In genomic region chr13:47126432-47126831, GRCh38 we compare ENCODE assay signal across 16 cellular contexts.
DNase-seq lines count a peak whose midpoint lies in the region; ATAC-seq, FAIRE-seq and TF ChIP-seq lines count a peak whose summit lies in the region.
"Had no signal": no experiment of that assay in that cellular context is flagged by ENCODE, and none has a peak within 500 bp of the region (broad histone marks: within the 10 kb centered on the region; RNA-seq: fewer than 3 reads in every experiment).

No MANE protein-coding gene starts in this region.

- in situ Hi-C loops in GM12878 (cut with MboI) = no loop called here

- no peaks in the 10 kb centered on the region for H3K36me3 ChIP-seq in GM12878 (ENCODE audit: control insufficient read depth in 2 of 2, insufficient read depth in 2 of 2, low read length in 1 of 2)
- H3K36me3 ChIP-seq: heart right ventricle had no signal

- no peak overlapping the region for H3K9ac ChIP-seq in GM12878 (ENCODE audit: control insufficient read depth, insufficient read depth, low read length)

- FAIRE-seq in GM12878 (lab: Jason Lieb, UNC) = no peak
- FAIRE-seq: A549, HTR-8/SVneo had no signal

- H3K4me3 ChIP-seq in AG10803 (ENCODE audit: low read length) = no peak overlapping the region
- no peak overlapping the region for H3K4me3 ChIP-seq in GM12878
- H3K4me3 ChIP-seq: A549, heart right ventricle had no signal

- no peaks in the 10 kb centered on the region for H3K27me3 ChIP-seq in GM12878 (replicated peaks in 1 of 2; ENCODE audit: control insufficient read depth in 2 of 2, insufficient read depth in 2 of 2, low read length in 1 of 2)

- CTCF ChIA-PET in GM12878 (lab: Yijun Ruan, JAX) = interaction anchor here (1.3 to 1.4 kb wide), 2 partner anchors 17 to 164 kb away, joined by 3 to 4 read pairs; no protein-coding TSS in a partner anchor

- peak; percentile 31 for TF ChIP-seq RAD21 in GM12878 (IDR thresholded peaks at IDR 0.05; ENCODE audit: insufficient read depth, low read depth, low read length)

- DNase-seq in AG10803 (ENCODE audit: low read depth) = peak; percentile 43
- peak; percentile 47 for DNase-seq in HCEC 1CT
- no peak for DNase-seq in GM12878 (ENCODE audit: low read depth, low spot score)
- DNase-seq in kidney tubule cell (ENCODE audit: low spot score) = peak; percentile 13
- no peak for DNase-seq in NOMO-1 (lab: John Stamatoyannopoulos, UW; ENCODE audit: unreplicated experiment in 2 of 2)
- no peak for DNase-seq in kidney glomerular epithelial cell (lab: John Stamatoyannopoulos, UW)
- no peak for DNase-seq in amygdala (lab: John Stamatoyannopoulos, UW)
- DNase-seq: activated CD4-positive, alpha-beta T cell treated with anti-CD3 and anti-CD28 coated beads for 4 hours; activated T-cell treated with anti-CD3 and anti-CD28 coated beads for 4 hours; CD8-positive, alpha-beta T cell; heart right ventricle; left colon; Right ventricle myocardium superior had no signal

- no peak overlapping the region for H3K4me2 ChIP-seq in GM12878 (ENCODE audit: control insufficient read depth, insufficient read depth)
- H3K4me2 ChIP-seq: A549 had no signal

- TF ChIP-seq POLR2A in GM12878 (IDR thresholded peaks at IDR 0.05; ENCODE audit: low read depth, low read length) = no peak

- WGBS in GM12878 (ENCODE audit: insufficient coverage, insufficient replicate concordance, low lambda C conversion rate, missing lambda C conversion rate) = 98% methylated on average over 2 of the region's 2 CpGs

- no peak; the same call in 2 of the 3 replicates for ATAC-seq in GM12878
- ATAC-seq in HG03565 (IDR thresholded peaks at IDR 0.05; ENCODE audit: unreplicated experiment) = no peak
- ATAC-seq: A549; CD8-positive, alpha-beta T cell; heart right ventricle; left colon had no signal

- no peak overlapping the region for H3K27ac ChIP-seq in GM12878 (ENCODE audit: control insufficient read depth, insufficient read depth)
- H3K27ac ChIP-seq: A549, heart right ventricle had no signal

- no peaks in the 10 kb centered on the region for H3K9me3 ChIP-seq in GM12878 (replicated peaks; ENCODE audit: control insufficient read depth, insufficient read depth, low read length)
- H3K9me3 ChIP-seq: A549 had no signal

- no peak overlapping the region for H2AFZ ChIP-seq in GM12878 (ENCODE audit: control insufficient read depth, low read depth, low read length)

- intact Hi-C loops in GM12878 (cut with micrococcal nuclease; ENCODE audit: unreplicated experiment) = no loop called here

- RAD21 ChIA-PET in GM12878 (lab: Charles Lee; ENCODE audit: unreplicated experiment) = no interaction called here

- TF ChIP-seq EP300 in GM12878 (IDR thresholded peaks at IDR 0.05; ENCODE audit: borderline replicate concordance in 1 of 2, control insufficient read depth in 1 of 2, low read depth in 2 of 2, low read length in 2 of 2) = no peak

- SMC1A ChIA-PET in GM12878 (lab: Charles Lee; ENCODE audit: uncharacterized antibody, unreplicated experiment) = no interaction called here

- no TSS peak for BruUV-seq in GM12878 (replicated peaks; lab: Mats Ljungman, UMichigan)

- POLR2A ChIA-PET in GM12878 (lab: Charles Lee) = no interaction called here

- H3K79me2 ChIP-seq in GM12878 (ENCODE audit: control insufficient read depth, insufficient read depth, low read length) = no peaks in the 10 kb centered on the region

- no peaks in the 10 kb centered on the region for H3K4me1 ChIP-seq in GM12878 (ENCODE audit: control insufficient read depth, insufficient read depth, low read length)
- H3K4me1 ChIP-seq: A549, heart right ventricle had no signal

- TF ChIP-seq CTCF in AG10803 (conservative IDR thresholded peaks at IDR 0.05; ENCODE audit: low read length) = peak; percentile 21; the same call in 1 of the 2 replicates
- TF ChIP-seq CTCF in GM12878 (IDR thresholded peaks at IDR 0.05 in 2 of 3, conservative IDR thresholded peaks at IDR 0.05 in 1 of 3; ENCODE audit: control insufficient read depth in 2 of 3, extremely low read depth in 1 of 3, insufficient read depth in 1 of 3, low read depth in 3 of 3, low read length in 3 of 3) = no peak

- no peaks in the 10 kb centered on the region for H4K20me1 ChIP-seq in GM12878 (ENCODE audit: control insufficient read depth, insufficient read depth)

TF ChIP-seq in GM12878, 131 proteins besides CTCF, POLR2A, EP300 and RAD21:
- TF ChIP-seq ZBTB4 (CRISPR knock-in tag; IDR thresholded peaks at IDR 0.05) = no peak
- TF ChIP-seq MEF2A (IDR thresholded peaks at IDR 0.05; ENCODE audit: insufficient read depth, low read depth, low read length) = no peak
- TF ChIP-seq SREBF1 (IDR thresholded peaks at IDR 0.05; ENCODE audit: low read length) = no peak
- no peak for TF ChIP-seq YBX1 (IDR thresholded peaks at IDR 0.05)
- no peak for TF ChIP-seq POU2F2 (IDR thresholded peaks at IDR 0.05; ENCODE audit: borderline replicate concordance, low read depth, low read length)
- no peak for TF ChIP-seq ESRRA (IDR thresholded peaks at IDR 0.05; ENCODE audit: low read length)
- TF ChIP-seq MYC (IDR thresholded peaks at IDR 0.05; ENCODE audit: insufficient read depth, insufficient read length, insufficient replicate concordance, low read length, severe bottlenecking) = no peak
- TF ChIP-seq ZNF622 (IDR thresholded peaks at IDR 0.05) = no peak
- TF ChIP-seq ASH2L (IDR thresholded peaks at IDR 0.05; ENCODE audit: borderline replicate concordance, low read depth) = no peak
- TF ChIP-seq SMAD1 (IDR thresholded peaks at IDR 0.05; ENCODE audit: low read depth, partially characterized antibody) = no peak
- TF ChIP-seq KLF5 (IDR thresholded peaks at IDR 0.05; ENCODE audit: partially characterized antibody) = no peak
- no peak for TF ChIP-seq IRF3 (IDR thresholded peaks at IDR 0.05)
- TF ChIP-seq FOXM1 (IDR thresholded peaks at IDR 0.05; ENCODE audit: low read depth, low read length) = no peak
- no peak for TF ChIP-seq RCOR1 (conservative IDR thresholded peaks at IDR 0.05; ENCODE audit: low read depth, low read length)
- no peak for TF ChIP-seq TBL1XR1 (IDR thresholded peaks at IDR 0.05; ENCODE audit: low read depth, low read length)
- no peak for TF ChIP-seq USF2 (IDR thresholded peaks at IDR 0.05; ENCODE audit: borderline replicate concordance, low read depth, low read length)

Comparison
In these comparisons a context has a peak if more than half of its experiments do, and no peak if none do; other contexts are left out.
1. DNase-seq: peak in AG10803 (single experiment), HCEC 1CT (single experiment) and kidney tubule cell (single experiment); none in GM12878 (single experiment), NOMO-1 (0 of 2), kidney glomerular epithelial cell (single experiment) and amygdala (0 of 56).